In the genomic region with DNA sequence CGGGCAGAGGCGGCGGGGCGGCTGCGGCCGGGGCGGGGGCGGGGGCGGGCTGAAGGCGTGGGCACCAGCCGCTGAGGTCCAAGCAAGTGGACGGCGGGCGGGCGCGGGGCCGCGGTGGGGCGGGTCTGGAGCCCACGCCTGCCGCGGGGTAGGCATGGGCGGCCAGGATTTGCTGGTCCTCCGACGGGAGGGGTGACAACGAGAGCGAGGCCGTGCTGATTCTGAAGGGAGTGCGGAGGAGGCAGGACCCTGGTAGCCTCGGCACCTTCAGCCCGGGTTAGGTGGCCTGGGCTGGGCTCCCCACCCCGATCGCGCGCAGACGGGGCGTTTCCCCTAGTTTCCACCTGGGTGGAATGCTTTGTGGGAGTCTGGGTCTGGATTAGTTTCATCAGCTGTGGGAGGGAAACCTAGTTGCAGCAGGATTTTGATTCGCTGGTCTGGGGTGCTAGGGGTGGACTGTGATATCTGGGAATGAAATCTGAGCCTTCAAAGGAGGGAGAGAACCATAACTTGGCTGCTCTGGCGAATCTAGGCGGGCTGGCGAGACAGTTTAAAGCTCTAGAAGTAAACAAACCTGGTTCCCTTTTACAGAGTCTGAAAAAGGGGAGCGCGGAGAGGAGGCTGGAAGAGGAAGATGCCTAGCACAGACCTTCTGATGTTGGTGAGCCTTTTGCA, we compare ENCODE assay signal across 8 cellular contexts. TPM values are rescaled to one million over a fixed set of nuclear protein-coding genes. Genes with fewer than 3 reads are reported as not detected.
DNase-seq lines count a peak whose midpoint lies in the region; ATAC-seq lines count a peak whose summit lies in the region.

No MANE protein-coding gene starts in this region.

- peak overlapping the region; percentile 88 for H3K27ac Mint-ChIP-seq in activated CD4-positive, alpha-beta T cell treated with anti-CD3 and anti-CD28 coated beads, Interleukin-2, amount 10 ng/mL, durations not matched to agents 7 days and 5 days
- peak overlapping the region; percentile 93 for H3K27ac Mint-ChIP-seq in dendritic cell treated with granulocyte-macrophage colony-stimulating factor and Interleukin-4, amounts not matched to agents 40 ng/mL and 50 ng/mL, for 4 days

- no peaks in the 10 kb centered on the region for H3K9me3 Mint-ChIP-seq in activated CD4-positive, alpha-beta T cell treated with anti-CD3 and anti-CD28 coated beads, Interleukin-2, amount 10 ng/mL, durations not matched to agents 7 days and 5 days
- H3K9me3 Mint-ChIP-seq in dendritic cell treated with granulocyte-macrophage colony-stimulating factor and Interleukin-4, amounts not matched to agents 40 ng/mL and 50 ng/mL, for 4 days = no peaks in the 10 kb centered on the region

- H3K4me3 Mint-ChIP-seq in activated CD4-positive, alpha-beta T cell treated with anti-CD3 and anti-CD28 coated beads, Interleukin-2, amount 10 ng/mL, durations not matched to agents 7 days and 5 days = peak overlapping the region; percentile 81
- peak overlapping the region; percentile 96 for H3K4me3 Mint-ChIP-seq in dendritic cell treated with granulocyte-macrophage colony-stimulating factor and Interleukin-4, amounts not matched to agents 40 ng/mL and 50 ng/mL, for 4 days

- peak; percentile 12 to 27 for DNase-seq in activated CD4-positive, alpha-beta T cell treated with anti-CD3 and anti-CD28 coated beads for 24 hours (ENCODE audit: low read depth in 2 of 2)
- DNase-seq in activated CD4-positive, alpha-beta T cell treated with anti-CD3 and anti-CD28 coated beads for 1 hour = no peak
- DNase-seq in NCI-H2227 treated with DMSO at 0.1 percent for 48 hours (lab: John Stamatoyannopoulos, UW) = peak; percentile 72
- peak; percentile 34 for DNase-seq in activated CD4-positive, alpha-beta T cell treated with anti-CD3 and anti-CD28 coated beads, Interleukin-2, amount 10 ng/mL, durations not matched to agents 7 days and 5 days
- DNase-seq in left kidney (ENCODE audit: low read depth, low spot score) = peak; percentile 96
- peak; percentile 16 to 36 for DNase-seq in stimulated activated CD4-positive, alpha-beta T cell treated with anti-CD3 and anti-CD28 coated beads, Interleukin-1b, Interleukin-23, amount 100 ng/mL, for 4 hours (ENCODE audit: low read depth in 2 of 2)

- CTCF ChIA-PET in activated CD4-positive, alpha-beta T cell treated with anti-CD3 and anti-CD28 coated beads, Interleukin-2, amount 10 ng/mL, durations not matched to agents 7 days and 5 days (lab: Charles Lee) = interaction anchor here (0.7 to 1.8 kb wide), 8 partner anchors 10 to 256 kb away, joined by 3 to 7 read pairs (median 3); no protein-coding TSS in a partner anchor

- peaks cover 26% of the 10 kb centered on the region for H3K4me1 Mint-ChIP-seq in activated CD4-positive, alpha-beta T cell treated with anti-CD3 and anti-CD28 coated beads, Interleukin-2, amount 10 ng/mL, durations not matched to agents 7 days and 5 days
- H3K4me1 Mint-ChIP-seq in dendritic cell treated with granulocyte-macrophage colony-stimulating factor and Interleukin-4, amounts not matched to agents 40 ng/mL and 50 ng/mL, for 4 days (ENCODE audit: low read depth) = peaks cover 50% of the 10 kb centered on the region

- no peaks in the 10 kb centered on the region for H3K27me3 Mint-ChIP-seq in activated CD4-positive, alpha-beta T cell treated with anti-CD3 and anti-CD28 coated beads, Interleukin-2, amount 10 ng/mL, durations not matched to agents 7 days and 5 days
- no peaks in the 10 kb centered on the region for H3K27me3 Mint-ChIP-seq in dendritic cell treated with granulocyte-macrophage colony-stimulating factor and Interleukin-4, amounts not matched to agents 40 ng/mL and 50 ng/mL, for 4 days

- POLR2A ChIA-PET in activated CD4-positive, alpha-beta T cell treated with anti-CD3 and anti-CD28 coated beads, Interleukin-2, amount 10 ng/mL, durations not matched to agents 7 days and 5 days (lab: Charles Lee) = no interaction called here

- peak; percentile 42 for ATAC-seq in HG02885 (IDR thresholded peaks at IDR 0.05; ENCODE audit: poor library complexity, unreplicated experiment)

- peaks cover 4% of the 10 kb centered on the region for H3K36me3 Mint-ChIP-seq in activated CD4-positive, alpha-beta T cell treated with anti-CD3 and anti-CD28 coated beads, Interleukin-2, amount 10 ng/mL, durations not matched to agents 7 days and 5 days (ENCODE audit: low read depth)
- H3K36me3 Mint-ChIP-seq in dendritic cell treated with granulocyte-macrophage colony-stimulating factor and Interleukin-4, amounts not matched to agents 40 ng/mL and 50 ng/mL, for 4 days (ENCODE audit: low read depth) = peaks cover 56% of the 10 kb centered on the region

- intact Hi-C loops in dendritic cell treated with granulocyte-macrophage colony-stimulating factor and Interleukin-4, amounts not matched to agents 40 ng/mL and 50 ng/mL, for 4 days (cut with micrococcal nuclease) = loop anchor here (2.0 to 5.0 kb wide), 2 partner anchors 16 to 264 kb away; no protein-coding TSS in a partner anchor

RNA-seq across cellular contexts. Expression of gene SGPL1, which starts 0.6 kb away (rescaled TPM):
- 10 to 100 TPM; 19.7 to 22.3 TPM for total RNA-seq in activated CD4-positive, alpha-beta T cell treated with anti-CD3 and anti-CD28 coated beads, Interleukin-2, amount 10 ng/mL, durations not matched to agents 7 days and 5 days

RNA-seq across cellular contexts. Expression of gene TBATA, which starts 31.2 kb away (rescaled TPM):
- total RNA-seq in activated CD4-positive, alpha-beta T cell treated with anti-CD3 and anti-CD28 coated beads, Interleukin-2, amount 10 ng/mL, durations not matched to agents 7 days and 5 days = not detected
